In genomic region chr10:60270426-60270825, GRCh38 we compare ENCODE assay signal across 24 cellular contexts.
DNase-seq lines count a peak whose midpoint lies in the region; ATAC-seq and TF ChIP-seq lines count a peak whose summit lies in the region.
"Had no signal": no experiment of that assay in that cellular context is flagged by ENCODE, and none has a peak within 500 bp of the region (broad histone marks: within the 10 kb centered on the region; RNA-seq: fewer than 3 reads in every experiment).

No MANE protein-coding gene starts in this region.

- TF ChIP-seq CTCF in astrocyte of the cerebellum (IDR thresholded peaks at IDR 0.05; ENCODE audit: low read depth, low read length, missing control alignments) = no peak
- TF ChIP-seq CTCF in osteoblast (IDR thresholded peaks at IDR 0.05; ENCODE audit: extremely low read depth, low read depth, low read length) = no peak

- ATAC-seq in GM19395 (IDR thresholded peaks at IDR 0.05; ENCODE audit: unreplicated experiment) = no peak
- ATAC-seq: natural killer cell treated with Interleukin-12 subunit alpha and Interleukin-12 subunit beta and Interleukin-15 and Interleukin-18, amount 100 ng/mL, for 72 hours; stimulated activated naive CD8-positive, alpha-beta T cell treated with anti-CD3 and anti-CD28 coated beads, Interleukin-15, Interleukin-2, amounts not matched to agents 100 U/mL and 50 U/mL, for 24 hours had no signal

- H3K9me3 ChIP-seq in osteoblast (ENCODE audit: low read depth, low read length) = no peaks in the 10 kb centered on the region
- H3K9me3 ChIP-seq: left ventricle myocardium inferior, right atrium auricular region had no signal

- peak; percentile 15 for DNase-seq in EL
- peak; percentile 42 for DNase-seq in M059J (ENCODE audit: low read depth)
- peak; percentile 8 for DNase-seq in astrocyte of the cerebellum (ENCODE audit: low read depth)
- DNase-seq in osteoblast (ENCODE audit: insufficient read length, low spot score, missing footprints) = no peak
- no peak for DNase-seq in NCI-H1105 (lab: John Stamatoyannopoulos, UW)
- no peak for DNase-seq in NAMALWA (ENCODE audit: low spot score)
- no peak for DNase-seq in effector CD4-positive, alpha-beta T cell
- DNase-seq: activated CD4-positive, alpha-beta T cell treated with anti-CD3 and anti-CD28 coated beads, Interleukin-2, amount 50 U/mL, for 48 hours; activated CD8-positive, alpha-beta memory T cell treated with anti-CD3 and anti-CD28 coated beads, Interleukin-2, amount 50 U/mL, for 4 hours; anterior cingulate cortex; Calu3; cerebellar nuclear complex; dorsolateral prefrontal cortex; immature natural killer cell; KBM-7; left ventricle myocardium inferior; NCI-H1694 treated with DMSO at 0.1 percent for 48 hours; NCI-H524 treated with DMSO at 0.1 percent for 48 hours; stimulated activated naive CD8-positive, alpha-beta T cell treated with anti-CD3 and anti-CD28 coated beads, Interleukin-15, Interleukin-2, amounts not matched to agents 100 U/mL and 50 U/mL, for 24 hours; WERI-Rb-1 had no signal

- no peaks in the 10 kb centered on the region for H3K79me2 ChIP-seq in osteoblast (ENCODE audit: insufficient read depth, low read length)

- no peaks in the 10 kb centered on the region for H3K27me3 ChIP-seq in osteoblast (ENCODE audit: insufficient read depth, low read length)
- H3K27me3 ChIP-seq: dorsolateral prefrontal cortex, right atrium auricular region had no signal

- H3K4me2 ChIP-seq in osteoblast (ENCODE audit: insufficient read depth, low read length) = no peak overlapping the region

- no peaks in the 10 kb centered on the region for H4K20me1 ChIP-seq in osteoblast (ENCODE audit: insufficient read depth, low read length)

- H3K4me3 ChIP-seq in astrocyte of the cerebellum (ENCODE audit: low read depth, low read length) = no peak overlapping the region
- no peak overlapping the region for H3K4me3 ChIP-seq in osteoblast (ENCODE audit: insufficient read depth, low read length)
- H3K4me3 ChIP-seq: dorsolateral prefrontal cortex, left ventricle myocardium inferior, right atrium auricular region had no signal

- peak overlapping the region; percentile 34 for H3K27ac ChIP-seq in osteoblast (ENCODE audit: low read depth, low read length)
- H3K27ac ChIP-seq: epithelial cell of prostate, WERI-Rb-1 had no signal

- no peaks in the 10 kb centered on the region for H3K36me3 ChIP-seq in osteoblast (ENCODE audit: insufficient read depth, low read length)
- H3K36me3 ChIP-seq: WERI-Rb-1 had no signal

- no peak overlapping the region for H2AFZ ChIP-seq in osteoblast (ENCODE audit: low read length)

- in situ Hi-C loops in astrocyte of the cerebellum (cut with HindIII; ENCODE audit: low sequenced_read_pairs) = loop anchor here (5.0 kb wide), 1 partner anchor 52 kb away; no protein-coding TSS in a partner anchor

- no peaks in the 10 kb centered on the region for H3K4me1 ChIP-seq in osteoblast (ENCODE audit: insufficient read depth, low read length)

Comparison
In these comparisons a context has a peak if more than half of its experiments do, and no peak if none do; other contexts are left out.
1. DNase-seq: peak in EL (single experiment), M059J (single experiment) and astrocyte of the cerebellum (single experiment); none in osteoblast (single experiment), NCI-H1105 (single experiment), NAMALWA (single experiment) and effector CD4-positive, alpha-beta T cell (single experiment).